8 cellular contexts compared by ENCODE assay signal in the genomic region with DNA sequence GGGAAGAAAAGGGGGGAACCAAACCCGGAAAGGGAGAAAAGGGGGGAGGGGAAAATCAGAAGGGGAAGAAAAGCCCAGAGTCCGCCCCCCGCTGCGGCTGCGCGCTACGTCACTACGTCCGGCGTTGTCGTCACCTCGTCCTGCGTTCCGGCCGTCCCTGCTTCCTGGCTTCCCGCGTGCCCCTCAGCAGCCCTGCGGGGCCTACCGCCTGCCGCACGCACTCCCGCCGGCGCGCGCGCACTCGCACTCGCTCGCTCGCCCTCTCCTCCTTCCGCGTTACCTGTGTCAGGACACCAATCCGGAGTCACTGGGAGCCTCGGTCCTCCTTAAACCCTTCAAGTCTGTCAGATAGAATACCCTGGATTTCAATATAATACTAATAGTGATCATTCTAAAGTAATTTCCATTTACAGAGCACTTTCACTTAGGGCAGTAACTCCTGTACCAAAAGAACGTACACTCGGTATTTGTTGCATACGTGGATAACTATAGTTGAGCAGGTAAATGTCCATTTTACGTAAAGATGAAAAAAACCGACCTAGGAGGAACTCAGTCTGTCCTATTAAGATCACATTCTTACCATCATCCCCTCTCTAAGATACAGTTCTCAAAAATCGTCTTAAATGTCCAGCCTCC. TPM values are rescaled to one million over a fixed set of nuclear protein-coding genes. Genes with fewer than 3 reads are reported as not detected.
A peak's percentile ranks its signal among the peaks of the same experiment; 100 is the strongest.
DNase-seq lines count a peak whose midpoint lies in the region; TF ChIP-seq lines count a peak whose summit lies in the region.

Gene R3HDM2, minus strand, starts transcription at position 113 of the 636 bp plus-strand sequence. CDS start 120,615 bp downstream, outside the sequence.

- no peaks in the 10 kb centered on the region for H3K36me3 Mint-ChIP-seq in HFFc6 (ENCODE audit: low read depth)

- H3K4me3 ChIP-seq in neuron (ENCODE audit: low read length) = peak within 1 kb of the TSS; percentile 74

- H3K27me3 Mint-ChIP-seq in HFFc6 (ENCODE audit: insufficient read depth) = no peaks in the 10 kb centered on the region; the same call in none of the 2 replicates

- H3K36me3 ChIP-seq in neuron (ENCODE audit: insufficient read depth, low read length) = no peaks in the 10 kb centered on the region

- H3K9me3 ChIP-seq in neuron (ENCODE audit: low read length) = no peaks in the 10 kb centered on the region

- H3K27me3 ChIP-seq in neuron (ENCODE audit: insufficient read depth, low read length) = no peaks in the 10 kb centered on the region

- H3K9me3 Mint-ChIP-seq in HFFc6 = no peaks in the 10 kb centered on the region

- peaks cover 22% of the 10 kb centered on the region for H3K4me1 Mint-ChIP-seq in HFFc6 (ENCODE audit: low read depth)

- H3K4me3 Mint-ChIP-seq in HFFc6 = peak within 1 kb of the TSS; percentile 93

- DNase-seq in GM04504 (ENCODE audit: low read depth) (peak; percentile 85), HFFc6 (peak; percentile 91), NAMALWA (ENCODE audit: low spot score) (peak; percentile 94), SK-MEL-5 (ENCODE audit: low read depth, low spot score) (peak; percentile 95), foreskin melanocyte (peak; percentile 86), stromal cell of bone marrow (ENCODE audit: low read depth) (peak; percentile 86)
- DNase-seq in activated naive CD4-positive, alpha-beta T cell treated with Interleukin-2 at 50 U/mL for 16 hours = peak; percentile 96

- in situ Hi-C loops in SK-MEL-5 (cut with HindIII; ENCODE audit: low pct_unique_long_range_greater_than_20kb, low sequenced_read_pairs) = no loop called here

- H2AFZ ChIP-seq in neuron (ENCODE audit: low read depth, low read length) = peak within 1 kb of the TSS; percentile 44

- H3K4me1 ChIP-seq in neuron (ENCODE audit: insufficient read depth, low read length) = peaks cover 11% of the 10 kb centered on the region

- TF ChIP-seq CTCF in HFFc6 (IDR thresholded peaks at IDR 0.05) = no peak

- H3K27ac Mint-ChIP-seq in HFFc6 = peak within 1 kb of the TSS; percentile 97

RNA-seq across cellular contexts. Expression of gene R3HDM2, which starts in this region (rescaled TPM):
- total RNA-seq in HFFc6 (2021; fragmentation: NEBNext Ultra II Directional; extraction: Animal tissue kit (Norgen Biotek cat#: 25700)) = 10 to 100 TPM; 33.7 to 39.4 (median 37.9) TPM
- total RNA-seq in SK-MEL-5 (2014; rRNA removed; shearing (Covaris generic)) = 15.2 and 19.0 TPM in 2 replicates
- 47.3 and 58.4 TPM in 2 replicates for polyA plus RNA-seq in SK-MEL-5 (2015; cell fraction: cytosol; rRNA removed)
- polyA plus RNA-seq in SK-MEL-5 (2015; cell fraction: nucleus; rRNA removed) = 83.7 and 97.6 TPM in 2 replicates

Comparison
In these comparisons a context has a peak if more than half of its experiments do, and no peak if none do; other contexts are left out.
1. Peak in every context shown above with its lines: DNase-seq and H3K4me3 ChIP-seq.